8 cellular contexts compared by ENCODE assay signal in genomic region chr1:120544434-120544833, GRCh38.
DNase-seq lines count a peak whose midpoint lies in the region; ATAC-seq and TF ChIP-seq lines count a peak whose summit lies in the region.
"Not testable (repeated sequence)": the region's sequence is repeated elsewhere in the genome, so short reads cannot be mapped to it uniquely, and the experiment has no call there.

No MANE protein-coding gene starts in this region.

- intact Hi-C loops in adrenal gland (cut with DNase I); heart left ventricle (cut with DNase I): not testable (repeated sequence)

- not testable (repeated sequence) for H3K4me3 ChIP-seq in GM12864 (ENCODE audit: low read depth, low read length); adrenal gland; heart left ventricle; retinal pigment epithelial cell (ENCODE audit: low read length)

- ATAC-seq in GM21786 (IDR thresholded peaks at IDR 0.05; ENCODE audit: unreplicated experiment) (peak; percentile 79), HG03460 (IDR thresholded peaks at IDR 0.05; ENCODE audit: unreplicated experiment) (peak; percentile 71), heart left ventricle (peak in 3 of 4 donors; percentile 81 to 84 (median 82))
- peak; percentile 84 to 90 for ATAC-seq in stimulated activated naive B cell treated with anti-CD40 and anti-IgM and Interleukin-4, amounts not matched to agents 10 μg/mL and 1 μg/mL and 100 μg/mL, for 72 hours (replicated peaks)

- H3K27me3 ChIP-seq in adrenal gland, heart left ventricle: not testable (repeated sequence)

- not testable (repeated sequence) for TF ChIP-seq POLR2A in adrenal gland (IDR thresholded peaks at IDR 0.05); heart left ventricle (IDR thresholded peaks at IDR 0.05)

- not testable (repeated sequence) for DNase-seq in GM12864 (ENCODE audit: low read depth); retinal pigment epithelial cell (ENCODE audit: low read depth)
- DNase-seq in activated CD4-positive, alpha-beta T cell treated with anti-CD3 and anti-CD28 coated beads, Interleukin-2, amount 10 ng/mL, durations not matched to agents 7 days and 5 days = peak; percentile 93
- DNase-seq in adrenal gland (peak; percentile 59 to 94 (median 77)), heart left ventricle (peak in 4 of 5 donors; percentile 44 to 63 (median 52))
- peak; percentile 59 for DNase-seq in stimulated activated naive B cell treated with anti-CD40 and anti-IgM and Interleukin-4, amounts not matched to agents 10 μg/mL and 1 μg/mL and 100 μg/mL, for 72 hours

- CTCF ChIA-PET in activated CD4-positive, alpha-beta T cell treated with anti-CD3 and anti-CD28 coated beads, Interleukin-2, amount 10 ng/mL, durations not matched to agents 7 days and 5 days (lab: Charles Lee) = not testable (repeated sequence)

- H3K36me3 Mint-ChIP-seq in activated CD4-positive, alpha-beta T cell treated with anti-CD3 and anti-CD28 coated beads, Interleukin-2, amount 10 ng/mL, durations not matched to agents 7 days and 5 days (ENCODE audit: low read depth); stimulated activated naive B cell treated with anti-CD40 and anti-IgM and Interleukin-4, amounts not matched to agents 10 μg/mL and 1 μg/mL and 100 μg/mL, for 72 hours: not testable (repeated sequence)

- peak; percentile 45 for TF ChIP-seq CTCF in GM12864 (IDR thresholded peaks at IDR 0.05; ENCODE audit: low read depth, low read length, missing control alignments)
- TF ChIP-seq CTCF in adrenal gland (IDR thresholded peaks at IDR 0.05) = peak in 2 of 6 experiments; percentile 28 to 56
- TF ChIP-seq CTCF in heart left ventricle (IDR thresholded peaks at IDR 0.05) = peak; percentile 42 to 58 (median 48)
- peak; percentile 45 for TF ChIP-seq CTCF in retinal pigment epithelial cell (conservative IDR thresholded peaks at IDR 0.05; ENCODE audit: low read depth, low read length)

- not testable (repeated sequence) for H3K9me3 ChIP-seq in adrenal gland (replicated peaks in 1 of 3); heart left ventricle

- WGBS in adrenal gland, 4 donors = 0 to 20% (median 7%) methylated on average over 1 to 2 of the region's 2 CpGs
- WGBS in heart left ventricle, 4 donors = 0 to 12% (median 3%) methylated on average over 1 to 2 of the region's 2 CpGs

- H3K4me1 ChIP-seq in adrenal gland (replicated peaks in 1 of 2); heart left ventricle: not testable (repeated sequence)

- H3K36me3 ChIP-seq in adrenal gland (replicated peaks in 1 of 2) = not testable (repeated sequence)
- peaks cover 0 to 52% (median 4%) of the 10 kb centered on the region in 9 donors for H3K36me3 ChIP-seq in heart left ventricle

- not testable (repeated sequence) for H3K27ac ChIP-seq in adrenal gland, heart left ventricle

- H3K9me3 Mint-ChIP-seq in activated CD4-positive, alpha-beta T cell treated with anti-CD3 and anti-CD28 coated beads, Interleukin-2, amount 10 ng/mL, durations not matched to agents 7 days and 5 days; stimulated activated naive B cell treated with anti-CD40 and anti-IgM and Interleukin-4, amounts not matched to agents 10 μg/mL and 1 μg/mL and 100 μg/mL, for 72 hours: not testable (repeated sequence)

- not testable (repeated sequence) for H3K27me3 Mint-ChIP-seq in activated CD4-positive, alpha-beta T cell treated with anti-CD3 and anti-CD28 coated beads, Interleukin-2, amount 10 ng/mL, durations not matched to agents 7 days and 5 days; stimulated activated naive B cell treated with anti-CD40 and anti-IgM and Interleukin-4, amounts not matched to agents 10 μg/mL and 1 μg/mL and 100 μg/mL, for 72 hours

- POLR2A ChIA-PET in activated CD4-positive, alpha-beta T cell treated with anti-CD3 and anti-CD28 coated beads, Interleukin-2, amount 10 ng/mL, durations not matched to agents 7 days and 5 days (lab: Charles Lee) = not testable (repeated sequence)

- H3K27ac Mint-ChIP-seq in activated CD4-positive, alpha-beta T cell treated with anti-CD3 and anti-CD28 coated beads, Interleukin-2, amount 10 ng/mL, durations not matched to agents 7 days and 5 days; stimulated activated naive B cell treated with anti-CD40 and anti-IgM and Interleukin-4, amounts not matched to agents 10 μg/mL and 1 μg/mL and 100 μg/mL, for 72 hours: not testable (repeated sequence)

- H3K4me1 Mint-ChIP-seq in activated CD4-positive, alpha-beta T cell treated with anti-CD3 and anti-CD28 coated beads, Interleukin-2, amount 10 ng/mL, durations not matched to agents 7 days and 5 days; stimulated activated naive B cell treated with anti-CD40 and anti-IgM and Interleukin-4, amounts not matched to agents 10 μg/mL and 1 μg/mL and 100 μg/mL, for 72 hours: not testable (repeated sequence)

- not testable (repeated sequence) for H3K4me3 Mint-ChIP-seq in activated CD4-positive, alpha-beta T cell treated with anti-CD3 and anti-CD28 coated beads, Interleukin-2, amount 10 ng/mL, durations not matched to agents 7 days and 5 days; stimulated activated naive B cell treated with anti-CD40 and anti-IgM and Interleukin-4, amounts not matched to agents 10 μg/mL and 1 μg/mL and 100 μg/mL, for 72 hours
